1 cellular context compared by ENCODE assay signal in genomic region chr16:48607056-48607825, GRCh38.
TF ChIP-seq lines count a peak whose summit lies in the region.

No MANE protein-coding gene starts in this region.

TF ChIP-seq in H1, 55 proteins besides CTCF, POLR2A, EP300 and RAD21 (continued from another document):
- TF ChIP-seq CHD7 (IDR thresholded peaks at IDR 0.05; ENCODE audit: insufficient replicate concordance, low read length) (no peak), RXRA (IDR thresholded peaks at IDR 0.05; ENCODE audit: insufficient read depth, low read depth, low read length) (no peak), RNF2 (IDR thresholded peaks at IDR 0.05; ENCODE audit: borderline replicate concordance, low read depth, low read length, missing control alignments, poor library complexity, severe bottlenecking) (no peak), TBP (IDR thresholded peaks at IDR 0.05; ENCODE audit: low read depth, low read length) (no peak), CREB1 (IDR thresholded peaks at IDR 0.05) (no peak), SP1 (IDR thresholded peaks at IDR 0.05; ENCODE audit: low read depth, low read length) (no peak), HDAC6 (IDR thresholded peaks at IDR 0.05; ENCODE audit: low read depth, low read length) (no peak), RBBP5 (IDR thresholded peaks at IDR 0.05; ENCODE audit: borderline replicate concordance, low read depth, low read length) (no peak), SP4 (IDR thresholded peaks at IDR 0.05; ENCODE audit: low read length) (no peak), FOSL1 (IDR thresholded peaks at IDR 0.05; ENCODE audit: insufficient read depth, low read depth, low read length) (no peak), JUN (IDR thresholded peaks at IDR 0.05; ENCODE audit: low read depth, low read length) (no peak), TAF7 (optimal IDR thresholded peaks at IDR 0.05; ENCODE audit: borderline replicate concordance, low read depth, low read length) (no peak), CBX8 (IDR thresholded peaks at IDR 0.05; ENCODE audit: borderline replicate concordance, low read depth, low read length) (no peak)
- TF ChIP-seq, protein P1, sequence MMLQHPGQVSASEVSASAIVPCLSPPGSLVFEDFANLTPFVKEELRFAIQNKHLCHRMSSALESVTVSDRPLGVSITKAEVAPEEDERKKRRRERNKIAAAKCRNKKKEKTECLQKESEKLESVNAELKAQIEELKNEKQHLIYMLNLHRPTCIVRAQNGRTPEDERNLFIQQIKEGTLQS (IDR thresholded peaks at IDR 0.05; ENCODE audit: insufficient read depth, low read depth, low read length) = no peak
- TF ChIP-seq, protein P2, sequence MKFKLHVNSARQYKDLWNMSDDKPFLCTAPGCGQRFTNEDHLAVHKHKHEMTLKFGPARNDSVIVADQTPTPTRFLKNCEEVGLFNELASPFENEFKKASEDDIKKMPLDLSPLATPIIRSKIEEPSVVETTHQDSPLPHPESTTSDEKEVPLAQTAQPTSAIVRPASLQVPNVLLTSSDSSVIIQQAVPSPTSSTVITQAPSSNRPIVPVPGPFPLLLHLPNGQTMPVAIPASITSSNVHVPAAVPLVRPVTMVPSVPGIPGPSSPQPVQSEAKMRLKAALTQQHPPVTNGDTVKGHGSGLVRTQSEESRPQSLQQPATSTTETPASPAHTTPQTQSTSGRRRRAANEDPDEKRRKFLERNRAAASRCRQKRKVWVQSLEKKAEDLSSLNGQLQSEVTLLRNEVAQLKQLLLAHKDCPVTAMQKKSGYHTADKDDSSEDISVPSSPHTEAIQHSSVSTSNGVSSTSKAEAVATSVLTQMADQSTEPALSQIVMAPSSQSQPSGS (IDR thresholded peaks at IDR 0.05; ENCODE audit: low read length) = no peak
- TF ChIP-seq, protein P3, sequence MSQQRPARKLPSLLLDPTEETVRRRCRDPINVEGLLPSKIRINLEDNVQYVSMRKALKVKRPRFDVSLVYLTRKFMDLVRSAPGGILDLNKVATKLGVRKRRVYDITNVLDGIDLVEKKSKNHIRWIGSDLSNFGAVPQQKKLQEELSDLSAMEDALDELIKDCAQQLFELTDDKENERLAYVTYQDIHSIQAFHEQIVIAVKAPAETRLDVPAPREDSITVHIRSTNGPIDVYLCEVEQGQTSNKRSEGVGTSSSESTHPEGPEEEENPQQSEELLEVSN (IDR thresholded peaks at IDR 0.05) = no peak
